1 cellular context compared by ENCODE assay signal in genomic region chr21:44442266-44443125, GRCh38.
TF ChIP-seq lines count a peak whose summit lies in the region.

No MANE protein-coding gene starts in this region.

TF ChIP-seq in K562, 482 proteins besides CTCF, POLR2A, EP300 and RAD21 (continued from another document):
- TF ChIP-seq MGA (IDR thresholded peaks at IDR 0.05) (peak; percentile 93), SMAD2 (IDR thresholded peaks at IDR 0.05; ENCODE audit: low read depth, low read length) (no peak), ZNF512 (tag; IDR thresholded peaks at IDR 0.05) (no peak), ZNF707 (CRISPR knock-in tag; conservative IDR thresholded peaks at IDR 0.05) (no peak), ZNF175 (CRISPR knock-in tag; IDR thresholded peaks at IDR 0.05; ENCODE audit: low read depth) (no peak), HMGXB4 (CRISPR knock-in tag; IDR thresholded peaks at IDR 0.05) (no peak), GTF2A2 (tag; IDR thresholded peaks at IDR 0.05) (no peak)
